8 cellular contexts compared by ENCODE assay signal in the genomic region with DNA sequence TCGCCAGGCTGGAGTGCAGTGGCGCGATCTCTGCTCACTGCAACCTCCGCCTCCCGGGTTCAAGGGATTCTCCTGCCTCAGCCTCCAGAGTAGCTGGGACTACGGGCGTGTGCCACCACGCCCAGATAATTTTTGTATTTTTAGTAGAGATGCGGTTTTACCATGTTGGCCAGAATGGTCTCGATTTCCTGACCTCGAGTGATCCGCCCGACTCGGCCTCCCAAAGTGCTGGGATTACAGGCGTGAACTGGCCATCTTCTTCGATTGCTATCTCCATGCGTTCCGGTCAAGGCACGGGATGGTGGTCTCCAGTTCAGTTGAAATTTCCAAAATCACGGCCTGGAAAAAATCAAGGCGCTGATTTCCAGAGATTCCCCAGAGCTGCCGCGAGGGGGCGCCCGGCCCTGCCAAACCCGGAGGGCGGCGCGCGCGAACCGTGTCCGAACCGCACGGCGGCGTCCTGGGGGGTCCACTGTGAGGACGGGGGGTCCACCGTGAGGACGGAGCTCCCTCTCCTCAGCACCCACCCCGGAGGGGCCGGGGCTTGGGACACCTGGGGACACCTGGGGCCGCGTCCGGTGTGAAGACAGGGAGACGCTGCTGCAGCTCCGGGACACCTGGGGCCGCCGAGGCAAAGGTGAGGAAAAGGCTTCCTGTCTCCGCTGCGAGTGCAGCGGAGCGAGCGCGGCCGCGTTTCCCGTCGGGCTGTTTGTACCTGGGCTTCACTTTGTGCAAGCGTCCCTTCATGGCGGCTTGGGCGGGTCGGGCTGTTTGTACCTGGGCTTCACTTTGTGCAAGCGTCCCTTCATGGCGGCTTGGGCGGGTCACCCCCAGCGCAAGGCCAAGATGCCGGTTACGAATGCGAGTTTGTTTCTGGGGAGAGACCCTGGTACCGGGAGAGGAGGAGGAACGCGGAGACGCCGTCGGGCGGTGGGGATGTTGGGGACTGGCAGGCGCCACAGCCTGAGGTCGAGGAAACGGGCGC.
DNase-seq lines count a peak whose midpoint lies in the region; ATAC-seq and TF ChIP-seq lines count a peak whose summit lies in the region.
"Not testable (repeated sequence)": the region's sequence is repeated elsewhere in the genome, so short reads cannot be mapped to it uniquely, and the experiment has no call there.

No MANE protein-coding gene starts in this region.

- intact Hi-C loops in left colon (cut with DNase I, micrococcal nuclease); upper lobe of right lung (cut with DNase I): not testable (repeated sequence)

- not testable (repeated sequence) for H3K27me3 Mint-ChIP-seq in activated naive CD8-positive, alpha-beta T cell treated with anti-CD3 and anti-CD28 coated beads, Interleukin-2, amount 10 ng/mL, durations not matched to agents 7 days and 5 days

- POLR2A ChIA-PET in activated naive CD8-positive, alpha-beta T cell treated with anti-CD3 and anti-CD28 coated beads, Interleukin-2, amount 10 ng/mL, durations not matched to agents 7 days and 5 days (lab: Charles Lee) = not testable (repeated sequence)

- not testable (repeated sequence) for H3K4me1 Mint-ChIP-seq in activated naive CD8-positive, alpha-beta T cell treated with anti-CD3 and anti-CD28 coated beads, Interleukin-2, amount 10 ng/mL, durations not matched to agents 7 days and 5 days

- not testable (repeated sequence) for H3K27me3 ChIP-seq in esophagus (ENCODE audit: control insufficient read depth in 1 of 2, insufficient read depth in 2 of 2, low read length in 2 of 2); upper lobe of right lung

- ATAC-seq in activated naive CD8-positive, alpha-beta T cell treated with anti-CD3 and anti-CD28 coated beads, Interleukin-2, amount 10 ng/mL, durations not matched to agents 7 days and 5 days (ENCODE audit: low read depth) = peak; percentile 42
- peak; percentile 88 for ATAC-seq in left colon
- peak; percentile 86 for ATAC-seq in upper lobe of right lung

- not testable (repeated sequence) for H3K4me1 ChIP-seq in esophagus (ENCODE audit: control insufficient read depth in 2 of 2, insufficient read depth in 2 of 2, low read length in 1 of 2); upper lobe of right lung

- peak overlapping the region; percentile 71 for H3K4me3 Mint-ChIP-seq in activated naive CD8-positive, alpha-beta T cell treated with anti-CD3 and anti-CD28 coated beads, Interleukin-2, amount 10 ng/mL, durations not matched to agents 7 days and 5 days

- H3K36me3 Mint-ChIP-seq in activated naive CD8-positive, alpha-beta T cell treated with anti-CD3 and anti-CD28 coated beads, Interleukin-2, amount 10 ng/mL, durations not matched to agents 7 days and 5 days = not testable (repeated sequence)

- H3K36me3 ChIP-seq in esophagus (ENCODE audit: control insufficient read depth in 2 of 2, insufficient read depth in 2 of 2, low read length in 1 of 2); upper lobe of right lung: not testable (repeated sequence)

- 10 to 23% methylated on average over 80 to 81 of the region's 81 CpGs for WGBS in esophagus, 2 donors

- H3K27ac ChIP-seq in esophagus (ENCODE audit: low read depth in 2 of 2, low read length in 1 of 2) (peak overlapping the region in 1 of 2 donors; percentile 68), upper lobe of right lung (peak overlapping the region; percentile 63)

- H3K27ac Mint-ChIP-seq in activated naive CD8-positive, alpha-beta T cell treated with anti-CD3 and anti-CD28 coated beads, Interleukin-2, amount 10 ng/mL, durations not matched to agents 7 days and 5 days = not testable (repeated sequence)

- H3K9me3 Mint-ChIP-seq in activated naive CD8-positive, alpha-beta T cell treated with anti-CD3 and anti-CD28 coated beads, Interleukin-2, amount 10 ng/mL, durations not matched to agents 7 days and 5 days = not testable (repeated sequence)

- H3K9me3 ChIP-seq in esophagus (ENCODE audit: control insufficient read depth in 2 of 2, insufficient read depth in 1 of 2, low read depth in 1 of 2, low read length in 1 of 2); upper lobe of right lung: not testable (repeated sequence)

- DNase-seq in ELF-1 (ENCODE audit: low read depth, low spot score) (peak; percentile 74), NCI-H146 (lab: John Stamatoyannopoulos, UW) (peak; percentile 53), left colon (peak; percentile 31 to 45), retina (peak; percentile 46), upper lobe of right lung (peak; percentile 78)
- DNase-seq in activated CD4-positive, alpha-beta T cell treated with anti-CD3 and anti-CD28 coated beads for 1 hour = peak; percentile 19
- DNase-seq in activated naive CD8-positive, alpha-beta T cell treated with anti-CD3 and anti-CD28 coated beads, Interleukin-2, amount 10 ng/mL, durations not matched to agents 7 days and 5 days = peak; percentile 50

- peak; percentile 59 for TF ChIP-seq CTCF in upper lobe of right lung (IDR thresholded peaks at IDR 0.05)

- H3K4me3 ChIP-seq in esophagus (ENCODE audit: low read depth in 1 of 2, low read length in 2 of 2) (peak overlapping the region; percentile 44 to 71), upper lobe of right lung (peak overlapping the region; percentile 50)

Comparison
In these comparisons a context has a peak if more than half of its experiments do, and no peak if none do; other contexts are left out.
1. DNase-seq: peak in every context shown above with its lines; median percentile 78 in upper lobe of right lung; 74 in ELF-1; 53 in NCI-H146; 50 in activated naive CD8-positive, alpha-beta T cell treated with anti-CD3 and anti-CD28 coated beads, Interleukin-2, amount 10 ng/mL, durations not matched to agents 7 days and 5 days; 46 in retina; 38 in left colon; 19 in activated CD4-positive, alpha-beta T cell treated with anti-CD3 and anti-CD28 coated beads for 1 hour.